26 cellular contexts compared by ENCODE assay signal in genomic region chr11:64484308-64485061, GRCh38.
DNase-seq lines count a peak whose midpoint lies in the region; ATAC-seq, FAIRE-seq and TF ChIP-seq lines count a peak whose summit lies in the region.
"Had no signal": no experiment of that assay in that cellular context is flagged by ENCODE, and none has a peak within 500 bp of the region (broad histone marks: within the 10 kb centered on the region; RNA-seq: fewer than 3 reads in every experiment).

No MANE protein-coding gene starts in this region.

- H3K36me3 Mint-ChIP-seq in H9 (ENCODE audit: insufficient read depth in 1 of 3, low read depth in 3 of 3), result no peaks in the 10 kb centered on the region; a peak in 1 of 7 replicates
- H3K36me3 Mint-ChIP-seq: CD8-positive, alpha-beta T cell had no signal

- no peaks in the 10 kb centered on the region for H4K20me1 ChIP-seq in Loucy (ENCODE audit: insufficient read depth, low read length, poor library complexity, severe bottlenecking)
- H4K20me1 ChIP-seq in K562 (replicated peaks; ENCODE audit: control insufficient read depth, insufficient read depth, low read length), result no peaks in the 10 kb centered on the region
- H4K20me1 ChIP-seq in H9 (ENCODE audit: control insufficient read depth, insufficient read depth, insufficient read length), result no peaks in the 10 kb centered on the region
- no peaks in the 10 kb centered on the region for H4K20me1 ChIP-seq in mammary epithelial cell (ENCODE audit: insufficient read depth, low read length)

- TF ChIP-seq POLR2A in K562 (conservative IDR thresholded peaks at IDR 0.05), result peak; percentile 48

- H2BK5ac ChIP-seq in mesendoderm (ENCODE audit: low read length) (no peak overlapping the region), H9 (ENCODE audit: insufficient read length, low read length) (no peak overlapping the region)

- H3K36me3 ChIP-seq in Loucy (ENCODE audit: insufficient read depth, low read length) (no peaks in the 10 kb centered on the region), K562 (ENCODE audit: control insufficient read depth, insufficient read depth, low read length) (no peaks in the 10 kb centered on the region), mesendoderm (ENCODE audit: control insufficient read depth, insufficient read depth, low read length) (no peaks in the 10 kb centered on the region), mammary epithelial cell (ENCODE audit: insufficient read depth, low read length) (no peaks in the 10 kb centered on the region)
- H3K36me3 ChIP-seq: Peyer's patch had no signal

- H3K27me3 Mint-ChIP-seq in H9 (ENCODE audit: low read depth), result peaks cover 47% of the 10 kb centered on the region

- peak; percentile 25 for DNase-seq in RPMI8226
- peak in 1 of 4 experiments; percentile 36 for DNase-seq in K562 (ENCODE audit: extremely low read depth in 1 of 4, low spot score in 3 of 4)
- peak; percentile 47 for DNase-seq in mesendoderm
- DNase-seq in H9, result no peak
- no peak for DNase-seq in NCI-H1694 (lab: John Stamatoyannopoulos, UW)
- no peak for DNase-seq in mammary epithelial cell
- DNase-seq: Caco-2; CD8-positive, alpha-beta T cell; DMS79; EL; GDM1; KG1; MM.1S; NCI-H1048; NCI-H1417; NCI-H2081; NCI-H226; NCI-H510A; Peyer's patch; SIG-M5 had no signal

- ATAC-seq in K562, result peak; percentile 74
- ATAC-seq: CD8-positive, alpha-beta T cell; GM12878; HCT116 had no signal

- H3T11ph ChIP-seq in H9 (ENCODE audit: low read length), result no peak overlapping the region

- H3K9me3 Mint-ChIP-seq in H9, result no peaks in the 10 kb centered on the region; a peak in 1 of 5 replicates
- H3K9me3 Mint-ChIP-seq: CD8-positive, alpha-beta T cell had no signal

- CTCF ChIA-PET in K562 (lab: Yijun Ruan, JAX; ENCODE audit: low intra/inter-chr PET ratio), result no interaction called here
- CTCF ChIA-PET in mammary epithelial cell (lab: Charles Lee; ENCODE audit: low non-redundant PET), result no interaction called here

- H3F3A ChIP-seq in Loucy (ENCODE audit: low read depth), result no peaks in the 10 kb centered on the region

- no peak overlapping the region for H3K4ac ChIP-seq in mesendoderm (ENCODE audit: low read depth, low read length)
- no peak overlapping the region for H3K4ac ChIP-seq in H9 (ENCODE audit: low read depth, low read length)

- WGBS in K562 (ENCODE audit: insufficient coverage, low coverage, missing lambda C conversion rate), result 9% methylated on average over 9 of the region's 9 CpGs
- WGBS in mesendoderm (ENCODE audit: extremely low coverage, insufficient coverage, low lambda C conversion rate), result 100% methylated on average over 1 of the region's 9 CpGs
- no CpG with 5 or more reads among the region's 9 CpGs for WGBS in H9 (ENCODE audit: extremely low coverage, insufficient read length, low lambda C conversion rate)
- 86% methylated on average over 9 of the region's 9 CpGs for WGBS in mammary epithelial cell (ENCODE audit: low coverage, missing lambda C conversion rate)

- no peak overlapping the region for H3K14ac ChIP-seq in H9 (ENCODE audit: insufficient read depth, low read length)

- no peak overlapping the region for H3K18ac ChIP-seq in mesendoderm (ENCODE audit: low read length)
- no peak overlapping the region for H3K18ac ChIP-seq in H9 (ENCODE audit: insufficient read length, low read depth, low read length)

- H3K27me3 ChIP-seq in Loucy (ENCODE audit: insufficient read depth, low read length, poor library complexity, severe bottlenecking) (no peaks in the 10 kb centered on the region), K562 (ENCODE audit: control insufficient read depth in 2 of 2, insufficient read depth in 2 of 2, low read length in 2 of 2) (peaks cover 13 to 34% of the 10 kb centered on the region in 2 experiments; a peak in 3 of 5 replicates), mesendoderm (ENCODE audit: insufficient read depth, low read length, poor library complexity) (no peaks in the 10 kb centered on the region), H9 (ENCODE audit: insufficient read depth, low read length) (no peaks in the 10 kb centered on the region), mammary epithelial cell (ENCODE audit: insufficient read depth, low read length) (no peaks in the 10 kb centered on the region)

- no peak for TF ChIP-seq CTCF in Loucy (conservative IDR thresholded peaks at IDR 0.05; ENCODE audit: low read length)
- TF ChIP-seq CTCF in K562 (IDR thresholded peaks at IDR 0.05 in 2 of 3, conservative IDR thresholded peaks at IDR 0.05 in 1 of 3; ENCODE audit: insufficient read depth in 2 of 3, low read depth in 1 of 3, low read length in 3 of 3), result no peak
- TF ChIP-seq CTCF in H9 (conservative IDR thresholded peaks at IDR 0.05), result no peak
- TF ChIP-seq CTCF in mammary epithelial cell (conservative IDR thresholded peaks at IDR 0.05 in 1 of 2, IDR thresholded peaks at IDR 0.05 in 1 of 2; ENCODE audit: extremely low read depth in 1 of 2, insufficient read depth in 1 of 2, low read depth in 1 of 2, low read length in 2 of 2), result no peak

- no peak overlapping the region for H3K27ac Mint-ChIP-seq in H9
- H3K27ac Mint-ChIP-seq: CD8-positive, alpha-beta T cell had no signal

- peaks cover 3% of the 10 kb centered on the region for H3K4me1 ChIP-seq in Loucy (ENCODE audit: insufficient read depth, low read length, poor library complexity, severe bottlenecking)
- H3K4me1 ChIP-seq in K562 (replicated peaks in 1 of 2; ENCODE audit: control insufficient read depth in 2 of 2, insufficient read depth in 2 of 2, low read length in 2 of 2), result peaks cover 0 to 8% of the 10 kb centered on the region in 2 experiments; a peak in 3 of 5 replicates
- no peaks in the 10 kb centered on the region for H3K4me1 ChIP-seq in mesendoderm (ENCODE audit: control insufficient read depth, low read depth, low read length)
- H3K4me1 ChIP-seq in H9 (ENCODE audit: insufficient read depth, low read length), result no peaks in the 10 kb centered on the region
- no peaks in the 10 kb centered on the region for H3K4me1 ChIP-seq in mammary epithelial cell (ENCODE audit: insufficient read depth, low read length)
- H3K4me1 ChIP-seq: Caco-2, Peyer's patch had no signal

- H2AK5ac ChIP-seq in mesendoderm (ENCODE audit: low read length) (no peak overlapping the region), H9 (ENCODE audit: insufficient read length, low read length) (no peak overlapping the region)

- H2BK12ac ChIP-seq in H9 (ENCODE audit: insufficient read length, low read depth, low read length), result no peak overlapping the region

- H3K9ac ChIP-seq in Loucy (ENCODE audit: low read depth, low read length, poor library complexity, severe bottlenecking) (no peak overlapping the region), K562 (ENCODE audit: insufficient read depth in 1 of 2, low read depth in 2 of 2, low read length in 2 of 2) (no peak overlapping the region), mesendoderm (ENCODE audit: low read length) (no peak overlapping the region), H9 (ENCODE audit: extremely low read depth, insufficient read length, low read length) (no peak overlapping the region), mammary epithelial cell (ENCODE audit: insufficient read depth, low read length) (no peak overlapping the region)

- intact Hi-C loops in K562 (cut with micrococcal nuclease), result loop anchor here (5.0 kb wide), 1 partner anchor 127 kb away; the partner anchor contains the start of gene RPS6KA4
- intact Hi-C loops in mammary epithelial cell (cut with micrococcal nuclease), result no loop called here

- peak; percentile 51 for FAIRE-seq in K562 (lab: Jason Lieb, UNC)
- FAIRE-seq: GM12878, H1 had no signal

- dilution Hi-C loops in mammary epithelial cell (cut with HindIII; ENCODE audit: low sequenced_read_pairs), result no loop called here

- no peak overlapping the region for H3K4me3 Mint-ChIP-seq in H9
- H3K4me3 Mint-ChIP-seq: CD8-positive, alpha-beta T cell had no signal

- no peaks in the 10 kb centered on the region for H3K9me2 ChIP-seq in Loucy (replicated peaks; ENCODE audit: low read depth, low read length)

- H2BK15ac ChIP-seq in mesendoderm (replicated peaks; ENCODE audit: low read depth) (no peak overlapping the region), H9 (ENCODE audit: low read depth, low read length) (no peak overlapping the region)

- no peaks in the 10 kb centered on the region for H3K9me1 ChIP-seq in K562 (ENCODE audit: control insufficient read depth, insufficient read depth, low read length)

- H2BK120ac ChIP-seq in mesendoderm (ENCODE audit: low read depth, low read length), result no peak overlapping the region
- no peak overlapping the region for H2BK120ac ChIP-seq in H9 (ENCODE audit: low read depth, low read length, poor library complexity, severe bottlenecking)

- BruUV-seq in K562 (replicated peaks; lab: Mats Ljungman, UMichigan) (no TSS peak), mammary epithelial cell (replicated peaks; lab: Mats Ljungman, UMichigan) (no TSS peak)

- H2AFZ ChIP-seq in Loucy (ENCODE audit: low read length) (0 out of 2 replicates have a peak overlapping the region, but pooled peaks have one; percentile 41), K562 (ENCODE audit: low read depth, low read length) (0 out of 2 replicates have a peak overlapping the region, but pooled peaks have one; percentile 23), H9 (ENCODE audit: low read length) (no peak overlapping the region), mammary epithelial cell (ENCODE audit: low read depth, low read length) (no peak overlapping the region)

- TF ChIP-seq EP300 in K562 (IDR thresholded peaks at IDR 0.05; ENCODE audit: low read length), result no peak

- H4K5ac ChIP-seq in mesendoderm (ENCODE audit: low read length) (no peak overlapping the region), H9 (ENCODE audit: insufficient read length, low read depth, low read length) (no peak overlapping the region)

- H3K4me2 ChIP-seq in Loucy (ENCODE audit: low read depth, low read length, poor library complexity, severe bottlenecking) (no peak overlapping the region), K562 (ENCODE audit: insufficient read depth, low read length) (peak overlapping the region; percentile 29; the same call in 1 of the 2 replicates), mesendoderm (ENCODE audit: low read length) (no peak overlapping the region), H9 (ENCODE audit: insufficient read depth, insufficient read length, low read length) (no peak overlapping the region), mammary epithelial cell (ENCODE audit: insufficient read depth, low read depth, low read length) (no peak overlapping the region)

- POLR2A ChIA-PET in K562 (lab: Yijun Ruan, JAX), result interaction anchor here (0.6 kb wide), 1 partner anchor 125 kb away, joined by 3 read pairs; no protein-coding TSS in a partner anchor

- in situ Hi-C loops in K562 (cut with MboI) (no loop called here), mammary epithelial cell (cut with MboI; ENCODE audit: low sequenced_read_pairs in 2 of 2) (loop anchor here in 1 of 2 donors (10.0 kb wide), 1 partner anchor 170 kb away; no protein-coding TSS in a partner anchor)

- H3K4me3 ChIP-seq in Loucy (ENCODE audit: low read length, poor library complexity, severe bottlenecking), result no peak overlapping the region
- no peak overlapping the region for H3K4me3 ChIP-seq in K562
- H3K4me3 ChIP-seq in mesendoderm (ENCODE audit: low read length), result no peak overlapping the region
- no peak overlapping the region for H3K4me3 ChIP-seq in mammary epithelial cell (replicated peaks in 1 of 3; ENCODE audit: insufficient read depth in 1 of 3, low read depth in 2 of 3, low read length in 3 of 3)
- H3K4me3 ChIP-seq: GM12878, Peyer's patch, SK-N-MC had no signal

- H3K23me2 ChIP-seq in H9 (ENCODE audit: insufficient read length, low read depth, low read length, poor library complexity, severe bottlenecking), result no peaks in the 10 kb centered on the region

- no peak for TF ChIP-seq RAD21 in K562 (CRISPR knock-in tag; conservative IDR thresholded peaks at IDR 0.05 in 1 of 2, IDR thresholded peaks at IDR 0.05 in 1 of 2)

- H4K91ac ChIP-seq in H9 (ENCODE audit: insufficient read length, low read depth, low read length), result no peak overlapping the region

- H3K9me3 ChIP-seq in Loucy (ENCODE audit: insufficient read depth, low read depth, low read length) (no peaks in the 10 kb centered on the region), K562 (replicated peaks; ENCODE audit: control insufficient read depth, insufficient read depth, low read depth, low read length) (no peaks in the 10 kb centered on the region), H9 (ENCODE audit: control insufficient read depth, low read depth, low read length) (no peaks in the 10 kb centered on the region), mammary epithelial cell (replicated peaks; ENCODE audit: insufficient read depth, low read length) (no peaks in the 10 kb centered on the region)
- H3K9me3 ChIP-seq: Caco-2, Peyer's patch had no signal

- H3K27ac ChIP-seq in K562 (ENCODE audit: extremely low read depth, low read depth, low read length) (no peak overlapping the region), mesendoderm (ENCODE audit: low read depth, low read length) (no peak overlapping the region), H9 (ENCODE audit: insufficient read length, low read depth, low read length) (no peak overlapping the region), mammary epithelial cell (ENCODE audit: insufficient read depth, low read depth, low read length) (no peak overlapping the region)
- H3K27ac ChIP-seq: C4-2B, Peyer's patch, SK-N-MC had no signal

- no peak overlapping the region for H4K8ac ChIP-seq in mesendoderm (ENCODE audit: low read depth, low read length)
- H4K8ac ChIP-seq in H9 (replicated peaks; ENCODE audit: insufficient read length, low read depth, low read length), result no peak overlapping the region

- H3K4me1 Mint-ChIP-seq in H9, result peaks cover 10 to 17% of the 10 kb centered on the region in 2 experiments

- no peak overlapping the region for H3K56ac ChIP-seq in mesendoderm (ENCODE audit: low read length)
- H3K56ac ChIP-seq in H9 (ENCODE audit: insufficient read length, low read depth, low read length), result no peak overlapping the region

- no peak overlapping the region for H2BK20ac ChIP-seq in H9 (ENCODE audit: low read depth, low read length, poor library complexity, severe bottlenecking)

- H3K79me2 ChIP-seq in Loucy (ENCODE audit: insufficient read depth, low read length), result no peaks in the 10 kb centered on the region
- H3K79me2 ChIP-seq in K562 (ENCODE audit: control insufficient read depth, insufficient read depth, low read length), result no peaks in the 10 kb centered on the region
- no peaks in the 10 kb centered on the region for H3K79me2 ChIP-seq in mesendoderm (ENCODE audit: control insufficient read depth, insufficient read depth, low read length)
- H3K79me2 ChIP-seq in H9 (ENCODE audit: insufficient read depth, low read length), result no peaks in the 10 kb centered on the region
- H3K79me2 ChIP-seq in mammary epithelial cell (ENCODE audit: insufficient read depth, low read length), result no peaks in the 10 kb centered on the region

- no peak overlapping the region for H3K23ac ChIP-seq in mesendoderm (ENCODE audit: low read length)
- no peak overlapping the region for H3K23ac ChIP-seq in H9 (ENCODE audit: insufficient read length, low read depth, low read length)

- H3K79me1 ChIP-seq in mesendoderm (ENCODE audit: low read length) (no peaks in the 10 kb centered on the region), H9 (ENCODE audit: insufficient read depth, low read depth, low read length, poor library complexity, severe bottlenecking) (no peaks in the 10 kb centered on the region)

Comparison
In these comparisons a context has a peak if more than half of its experiments do, and no peak if none do; other contexts are left out.
1. H2AFZ ChIP-seq: peak in Loucy (single experiment) and K562 (single experiment); none in H9 (single experiment) and mammary epithelial cell (single experiment).
2. DNase-seq: peak in RPMI8226 (single experiment) and mesendoderm (single experiment); none in H9 (single experiment), NCI-H1694 (single experiment) and mammary epithelial cell (single experiment).